Comparison of ENCODE assay signal across 28 cellular contexts in the genomic region with DNA sequence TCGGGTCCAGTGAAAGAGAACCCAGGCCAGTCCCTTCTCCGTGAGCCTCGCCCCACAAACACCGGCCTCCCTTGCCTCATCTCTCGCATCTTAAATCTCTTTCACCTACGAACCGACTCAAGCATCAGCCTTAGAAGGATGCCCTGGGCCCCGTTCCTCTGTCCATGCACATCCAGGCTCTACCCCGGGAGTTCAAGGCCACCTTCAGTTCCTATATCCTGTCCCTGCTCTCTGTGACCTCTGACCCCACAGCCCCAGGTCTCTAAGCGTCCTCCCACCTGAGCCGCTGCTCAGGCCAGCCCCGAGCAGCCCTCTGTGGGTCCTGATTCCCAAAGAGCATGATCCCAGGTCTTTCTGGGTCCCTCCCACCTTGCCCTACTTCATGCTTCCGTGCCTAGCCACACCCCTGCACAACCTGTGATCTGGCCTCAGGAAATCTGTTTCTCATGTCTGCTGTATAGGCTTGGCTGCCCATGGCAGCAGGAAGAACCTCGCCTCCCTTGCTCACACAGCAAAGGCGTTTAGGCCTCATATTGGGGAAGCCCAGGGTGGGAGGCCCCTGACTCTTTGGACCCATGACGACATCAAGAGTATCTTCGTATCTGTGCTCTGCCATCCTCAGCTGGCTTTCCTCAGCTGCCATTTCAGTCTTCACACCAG.
"Had no signal": no experiment of that assay in that cellular context is flagged by ENCODE, and none has a peak within 500 bp of the region (broad histone marks: within the 10 kb centered on the region; RNA-seq: fewer than 3 reads in every experiment).

No MANE protein-coding gene starts in this region.

- H3K9me3 ChIP-seq: lower lobe of right lung, vagina had no signal

- H3K9me3 Mint-ChIP-seq: activated B cell treated with CpG ODN at 0.5 μM for 24 hours; effector memory CD8-positive, alpha-beta T cell; naive B cell; stimulated activated memory B cell treated with anti-CD40 and anti-IgM and Interleukin-4, amounts not matched to agents 10 μg/mL and 1 μg/mL and 100 μg/mL, for 72 hours; stimulated activated naive CD8-positive, alpha-beta T cell treated with anti-CD3 and anti-CD28 coated beads, Interleukin-15, amount 100 ng/mL, for 72 hours; T-helper 2 cell treated with Interferon-gamma antibody and Interleukin-4, amounts not matched to agents 5 μg/mL and 100 μg/mL, for 36 hours; type B pancreatic cell had no signal

- H3K4me3 Mint-ChIP-seq: activated B cell treated with CpG ODN at 0.5 μM for 24 hours; effector memory CD8-positive, alpha-beta T cell; naive B cell; stimulated activated memory B cell treated with anti-CD40 and anti-IgM and Interleukin-4, amounts not matched to agents 10 μg/mL and 1 μg/mL and 100 μg/mL, for 72 hours; stimulated activated naive CD8-positive, alpha-beta T cell treated with anti-CD3 and anti-CD28 coated beads, Interleukin-15, amount 100 ng/mL, for 72 hours; T-helper 2 cell treated with Interferon-gamma antibody and Interleukin-4, amounts not matched to agents 5 μg/mL and 100 μg/mL, for 36 hours; type B pancreatic cell had no signal

- H3K4me1 Mint-ChIP-seq: activated B cell treated with CpG ODN at 0.5 μM for 24 hours; naive B cell; stimulated activated memory B cell treated with anti-CD40 and anti-IgM and Interleukin-4, amounts not matched to agents 10 μg/mL and 1 μg/mL and 100 μg/mL, for 72 hours; stimulated activated naive CD8-positive, alpha-beta T cell treated with anti-CD3 and anti-CD28 coated beads, Interleukin-15, amount 100 ng/mL, for 72 hours had no signal

- H3K36me3 Mint-ChIP-seq: naive B cell; stimulated activated memory B cell treated with anti-CD40 and anti-IgM and Interleukin-4, amounts not matched to agents 10 μg/mL and 1 μg/mL and 100 μg/mL, for 72 hours; type B pancreatic cell had no signal

- H3K27me3 ChIP-seq: brain microvascular endothelial cell, vagina had no signal

- H3K4me1 ChIP-seq: lower lobe of right lung, vagina had no signal

- ATAC-seq: effector memory CD8-positive, alpha-beta T cell; left colon; lower lobe of right lung; right cardiac atrium; stimulated activated naive CD8-positive, alpha-beta T cell treated with anti-CD3 and anti-CD28 coated beads, Interleukin-15, amount 100 ng/mL, for 72 hours had no signal

- H3K27ac Mint-ChIP-seq: activated B cell treated with CpG ODN at 0.5 μM for 24 hours; effector memory CD8-positive, alpha-beta T cell; naive B cell; stimulated activated memory B cell treated with anti-CD40 and anti-IgM and Interleukin-4, amounts not matched to agents 10 μg/mL and 1 μg/mL and 100 μg/mL, for 72 hours; stimulated activated naive CD8-positive, alpha-beta T cell treated with anti-CD3 and anti-CD28 coated beads, Interleukin-15, amount 100 ng/mL, for 72 hours; T-helper 2 cell treated with Interferon-gamma antibody and Interleukin-4, amounts not matched to agents 5 μg/mL and 100 μg/mL, for 36 hours; type B pancreatic cell had no signal

- H3K27ac ChIP-seq: brain microvascular endothelial cell, lower lobe of right lung, skin epidermis, vagina had no signal

- H3K27me3 Mint-ChIP-seq: stimulated activated naive CD8-positive, alpha-beta T cell treated with anti-CD3 and anti-CD28 coated beads, Interleukin-15, amount 100 ng/mL, for 72 hours had no signal

- DNase-seq: activated B cell treated with CpG ODN at 0.5 μM for 24 hours; activated CD4-positive, alpha-beta T cell treated with anti-CD3 and anti-CD28 coated beads for 4 hours; activated CD4-positive, alpha-beta T cell treated with anti-CD3 and anti-CD28 coated beads, Interleukin-2, amount 50 U/mL, for 4 hours; activated gamma-delta T cell; activated naive CD4-positive, alpha-beta T cell treated with anti-CD3 and anti-CD28 coated beads, Interleukin-2, amount 50 U/mL, for 16 hours; activated T-cell treated with anti-CD3 and anti-CD28 coated beads, Interleukin-2, amount 50 U/mL, for 1 hour; amniotic stem cell; brain microvascular endothelial cell; cortex of kidney; effector memory CD8-positive, alpha-beta T cell; foreskin fibroblast; hippocampal formation; kidney; left colon; lower lobe of right lung; naive B cell; nucleus accumbens; right cardiac atrium; stimulated activated CD4-positive, alpha-beta T cell treated with anti-CD3 and anti-CD28 coated beads, Interleukin-12 subunit alpha, Interleukin-12 subunit beta, amount 100 ng/mL, for 4 hours; stimulated activated CD4-positive, alpha-beta T cell treated with anti-CD3 and anti-CD28 coated beads, Interleukin-4, amount 100 ng/mL, for 24 hours; stimulated activated naive CD8-positive, alpha-beta T cell treated with anti-CD3 and anti-CD28 coated beads, Interleukin-15, amount 100 ng/mL, for 72 hours; substantia nigra; T-helper 1 cell had no signal

- H3K4me3 ChIP-seq: lower lobe of right lung, skin epidermis, vagina had no signal
